1 cellular context compared by ENCODE assay signal in the genomic region with DNA sequence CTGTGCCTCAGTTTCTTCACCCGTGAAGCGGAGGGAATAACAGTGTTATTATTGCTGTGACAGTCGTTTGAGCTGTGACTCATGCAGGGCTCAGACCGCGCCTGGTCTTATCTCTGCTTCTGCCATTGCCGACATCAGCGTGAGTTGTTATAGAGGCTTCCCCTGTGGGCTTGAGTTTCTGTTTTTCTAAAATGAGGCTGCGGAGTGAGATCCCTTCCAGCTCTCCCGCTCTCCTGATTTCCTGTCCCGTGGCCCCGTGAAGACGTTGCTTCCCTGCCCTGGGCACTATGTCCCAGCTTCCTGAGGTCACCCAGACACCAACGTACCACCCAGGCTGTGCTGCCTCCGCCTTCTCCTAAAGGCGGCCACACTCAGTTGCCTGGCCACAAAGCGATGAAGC.
TF ChIP-seq lines count a peak whose summit lies in the region.

No MANE protein-coding gene starts in this region.

TF ChIP-seq in SK-N-SH, 30 proteins besides CTCF, POLR2A, EP300 and RAD21 (continued from another document):
- TF ChIP-seq, protein P1, sequence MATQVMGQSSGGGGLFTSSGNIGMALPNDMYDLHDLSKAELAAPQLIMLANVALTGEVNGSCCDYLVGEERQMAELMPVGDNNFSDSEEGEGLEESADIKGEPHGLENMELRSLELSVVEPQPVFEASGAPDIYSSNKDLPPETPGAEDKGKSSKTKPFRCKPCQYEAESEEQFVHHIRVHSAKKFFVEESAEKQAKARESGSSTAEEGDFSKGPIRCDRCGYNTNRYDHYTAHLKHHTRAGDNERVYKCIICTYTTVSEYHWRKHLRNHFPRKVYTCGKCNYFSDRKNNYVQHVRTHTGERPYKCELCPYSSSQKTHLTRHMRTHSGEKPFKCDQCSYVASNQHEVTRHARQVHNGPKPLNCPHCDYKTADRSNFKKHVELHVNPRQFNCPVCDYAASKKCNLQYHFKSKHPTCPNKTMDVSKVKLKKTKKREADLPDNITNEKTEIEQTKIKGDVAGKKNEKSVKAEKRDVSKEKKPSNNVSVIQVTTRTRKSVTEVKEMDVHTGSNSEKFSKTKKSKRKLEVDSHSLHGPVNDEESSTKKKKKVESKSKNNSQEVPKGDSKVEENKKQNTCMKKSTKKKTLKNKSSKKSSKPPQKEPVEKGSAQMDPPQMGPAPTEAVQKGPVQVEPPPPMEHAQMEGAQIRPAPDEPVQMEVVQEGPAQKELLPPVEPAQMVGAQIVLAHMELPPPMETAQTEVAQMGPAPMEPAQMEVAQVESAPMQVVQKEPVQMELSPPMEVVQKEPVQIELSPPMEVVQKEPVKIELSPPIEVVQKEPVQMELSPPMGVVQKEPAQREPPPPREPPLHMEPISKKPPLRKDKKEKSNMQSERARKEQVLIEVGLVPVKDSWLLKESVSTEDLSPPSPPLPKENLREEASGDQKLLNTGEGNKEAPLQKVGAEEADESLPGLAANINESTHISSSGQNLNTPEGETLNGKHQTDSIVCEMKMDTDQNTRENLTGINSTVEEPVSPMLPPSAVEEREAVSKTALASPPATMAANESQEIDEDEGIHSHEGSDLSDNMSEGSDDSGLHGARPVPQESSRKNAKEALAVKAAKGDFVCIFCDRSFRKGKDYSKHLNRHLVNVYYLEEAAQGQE (IDR thresholded peaks at IDR 0.05; ENCODE audit: low read depth, low read length), result no peak
- TF ChIP-seq GABPA (IDR thresholded peaks at IDR 0.05; ENCODE audit: low read depth) (no peak), ELF1 (IDR thresholded peaks at IDR 0.05) (no peak), MEF2A (IDR thresholded peaks at IDR 0.05; ENCODE audit: borderline replicate concordance, low read depth) (no peak), SIN3A (IDR thresholded peaks at IDR 0.05; ENCODE audit: borderline replicate concordance, low read depth, low read length) (no peak), RXRA (IDR thresholded peaks at IDR 0.05; ENCODE audit: borderline replicate concordance, low read depth) (no peak), YY1 (IDR thresholded peaks at IDR 0.05; ENCODE audit: low read depth) (no peak), FOXM1 (IDR thresholded peaks at IDR 0.05; ENCODE audit: low read depth) (no peak), RCOR1 (IDR thresholded peaks at IDR 0.05; ENCODE audit: low read length) (no peak)
- TF ChIP-seq, protein P2, sequence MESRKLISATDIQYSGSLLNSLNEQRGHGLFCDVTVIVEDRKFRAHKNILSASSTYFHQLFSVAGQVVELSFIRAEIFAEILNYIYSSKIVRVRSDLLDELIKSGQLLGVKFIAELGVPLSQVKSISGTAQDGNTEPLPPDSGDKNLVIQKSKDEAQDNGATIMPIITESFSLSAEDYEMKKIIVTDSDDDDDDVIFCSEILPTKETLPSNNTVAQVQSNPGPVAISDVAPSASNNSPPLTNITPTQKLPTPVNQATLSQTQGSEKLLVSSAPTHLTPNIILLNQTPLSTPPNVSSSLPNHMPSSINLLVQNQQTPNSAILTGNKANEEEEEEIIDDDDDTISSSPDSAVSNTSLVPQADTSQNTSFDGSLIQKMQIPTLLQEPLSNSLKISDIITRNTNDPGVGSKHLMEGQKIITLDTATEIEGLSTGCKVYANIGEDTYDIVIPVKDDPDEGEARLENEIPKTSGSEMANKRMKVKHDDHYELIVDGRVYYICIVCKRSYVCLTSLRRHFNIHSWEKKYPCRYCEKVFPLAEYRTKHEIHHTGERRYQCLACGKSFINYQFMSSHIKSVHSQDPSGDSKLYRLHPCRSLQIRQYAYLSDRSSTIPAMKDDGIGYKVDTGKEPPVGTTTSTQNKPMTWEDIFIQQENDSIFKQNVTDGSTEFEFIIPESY (IDR thresholded peaks at IDR 0.05; ENCODE audit: borderline replicate concordance, low read depth), result no peak
- TF ChIP-seq, protein P3, sequence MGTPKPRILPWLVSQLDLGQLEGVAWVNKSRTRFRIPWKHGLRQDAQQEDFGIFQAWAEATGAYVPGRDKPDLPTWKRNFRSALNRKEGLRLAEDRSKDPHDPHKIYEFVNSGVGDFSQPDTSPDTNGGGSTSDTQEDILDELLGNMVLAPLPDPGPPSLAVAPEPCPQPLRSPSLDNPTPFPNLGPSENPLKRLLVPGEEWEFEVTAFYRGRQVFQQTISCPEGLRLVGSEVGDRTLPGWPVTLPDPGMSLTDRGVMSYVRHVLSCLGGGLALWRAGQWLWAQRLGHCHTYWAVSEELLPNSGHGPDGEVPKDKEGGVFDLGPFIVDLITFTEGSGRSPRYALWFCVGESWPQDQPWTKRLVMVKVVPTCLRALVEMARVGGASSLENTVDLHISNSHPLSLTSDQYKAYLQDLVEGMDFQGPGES (IDR thresholded peaks at IDR 0.05; ENCODE audit: low read depth, low read length), result no peak
- TF ChIP-seq, protein P4, sequence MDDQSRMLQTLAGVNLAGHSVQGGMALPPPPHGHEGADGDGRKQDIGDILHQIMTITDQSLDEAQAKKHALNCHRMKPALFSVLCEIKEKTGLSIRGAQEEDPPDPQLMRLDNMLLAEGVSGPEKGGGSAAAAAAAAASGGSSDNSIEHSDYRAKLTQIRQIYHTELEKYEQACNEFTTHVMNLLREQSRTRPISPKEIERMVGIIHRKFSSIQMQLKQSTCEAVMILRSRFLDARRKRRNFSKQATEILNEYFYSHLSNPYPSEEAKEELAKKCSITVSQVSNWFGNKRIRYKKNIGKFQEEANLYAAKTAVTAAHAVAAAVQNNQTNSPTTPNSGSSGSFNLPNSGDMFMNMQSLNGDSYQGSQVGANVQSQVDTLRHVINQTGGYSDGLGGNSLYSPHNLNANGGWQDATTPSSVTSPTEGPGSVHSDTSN (IDR thresholded peaks at IDR 0.05), result no peak
